Comparison of ENCODE assay signal across 1 cellular context in genomic region chr5:177212242-177212641, GRCh38.
A peak's percentile ranks its signal among the peaks of the same experiment; 100 is the strongest.
TF ChIP-seq lines count a peak whose summit lies in the region.

No MANE protein-coding gene starts in this region.

TF ChIP-seq in K562, 482 proteins besides CTCF, POLR2A, EP300 and RAD21:
- no peak for TF ChIP-seq SMAD3 (CRISPR knock-in tag; conservative IDR thresholded peaks at IDR 0.05)
- TF ChIP-seq U2AF1 (optimal IDR thresholded peaks at IDR 0.05; ENCODE audit: low read depth, low read length), result peak; percentile 46
- TF ChIP-seq, protein P1, sequence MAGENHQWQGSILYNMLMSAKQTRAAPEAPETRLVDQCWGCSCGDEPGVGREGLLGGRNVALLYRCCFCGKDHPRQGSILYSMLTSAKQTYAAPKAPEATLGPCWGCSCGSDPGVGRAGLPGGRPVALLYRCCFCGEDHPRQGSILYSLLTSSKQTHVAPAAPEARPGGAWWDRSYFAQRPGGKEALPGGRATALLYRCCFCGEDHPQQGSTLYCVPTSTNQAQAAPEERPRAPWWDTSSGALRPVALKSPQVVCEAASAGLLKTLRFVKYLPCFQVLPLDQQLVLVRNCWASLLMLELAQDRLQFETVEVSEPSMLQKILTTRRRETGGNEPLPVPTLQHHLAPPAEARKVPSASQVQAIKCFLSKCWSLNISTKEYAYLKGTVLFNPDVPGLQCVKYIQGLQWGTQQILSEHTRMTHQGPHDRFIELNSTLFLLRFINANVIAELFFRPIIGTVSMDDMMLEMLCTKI (IDR thresholded peaks at IDR 0.05; ENCODE audit: partially characterized antibody), result no peak
